Comparison of ENCODE assay signal across 4 cellular contexts in the genomic region with DNA sequence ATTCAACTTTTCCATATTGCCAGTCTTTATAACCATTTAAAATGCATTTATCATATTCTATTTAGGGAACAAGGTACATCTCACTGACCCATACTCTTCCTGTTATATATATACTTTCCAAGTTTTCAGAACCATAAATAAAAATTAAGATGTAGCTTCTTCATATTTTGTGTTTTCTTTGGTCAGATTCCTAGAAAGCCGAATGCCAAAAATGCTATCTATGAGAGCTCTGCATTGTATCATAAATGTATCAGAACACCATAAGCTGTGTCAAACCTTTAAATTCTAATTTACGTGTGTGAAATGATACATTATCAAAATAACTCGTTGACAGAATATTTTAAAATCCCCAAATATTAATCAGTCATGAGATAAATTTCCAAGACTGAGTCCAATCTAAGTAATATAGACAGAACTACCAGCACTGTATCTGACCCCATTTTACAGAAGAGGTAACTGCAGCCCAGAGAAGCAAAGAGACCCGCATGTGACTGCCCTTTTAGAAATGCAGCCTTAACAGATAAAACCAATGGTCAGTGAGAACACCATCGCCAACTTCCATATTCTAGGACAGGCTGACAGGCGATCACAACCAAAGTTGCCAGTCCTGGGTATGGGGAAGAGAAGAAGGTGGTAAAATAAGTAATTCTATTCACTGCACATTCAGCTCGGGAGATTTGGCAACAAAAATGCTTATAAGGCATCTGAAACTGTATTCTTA.
"Had no signal": no experiment of that assay in that cellular context is flagged by ENCODE, and none has a peak within 500 bp of the region (broad histone marks: within the 10 kb centered on the region; RNA-seq: fewer than 3 reads in every experiment).

No MANE protein-coding gene starts in this region.

- DNase-seq: IMR-90 had no signal

- H3K4me3 ChIP-seq: K562 had no signal

- ATAC-seq: HepG2, K562 had no signal

- H3K27ac ChIP-seq: HL-60 had no signal
